10 cellular contexts compared by ENCODE assay signal in the genomic region with DNA sequence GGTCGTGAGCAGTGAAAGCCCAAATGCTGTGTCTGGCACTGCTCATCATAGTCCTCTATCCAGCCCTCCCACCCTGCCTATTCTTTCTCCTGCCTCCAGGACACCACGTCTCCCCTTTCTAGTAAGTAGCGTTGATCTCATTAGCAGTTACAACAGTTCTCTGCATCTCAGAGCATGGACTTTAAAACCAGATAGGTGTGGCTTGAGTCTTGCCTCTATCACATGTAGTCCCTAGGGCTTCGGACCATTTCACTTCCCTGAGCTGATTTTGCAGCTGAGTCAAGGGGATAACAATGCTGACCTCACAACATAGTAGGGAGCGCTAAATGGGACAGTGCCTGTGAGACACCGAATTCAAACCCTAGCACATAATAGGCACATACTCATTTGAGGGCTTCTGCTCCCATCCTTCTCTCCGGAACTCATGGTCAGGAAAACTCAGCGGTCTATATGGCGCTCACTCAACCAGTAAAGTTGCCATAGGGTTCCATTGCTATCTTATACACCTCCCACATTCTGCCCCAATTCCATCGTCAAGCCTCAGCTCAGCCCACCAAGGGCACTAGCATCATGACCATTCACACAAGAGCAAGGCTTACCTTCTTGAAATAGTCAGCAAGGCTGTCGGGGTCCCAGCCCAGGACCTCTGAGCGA. TPM values are rescaled to one million over a fixed set of nuclear protein-coding genes. Genes with fewer than 3 reads are reported as not detected.
DNase-seq lines count a peak whose midpoint lies in the region; ATAC-seq, FAIRE-seq and TF ChIP-seq lines count a peak whose summit lies in the region.
"Had no signal": no experiment of that assay in that cellular context is flagged by ENCODE, and none has a peak within 500 bp of the region (broad histone marks: within the 10 kb centered on the region; RNA-seq: fewer than 3 reads in every experiment).

No MANE protein-coding gene starts in this region.

- no peaks in the 10 kb centered on the region for H3K27me3 ChIP-seq in neuronal stem cell (ENCODE audit: control insufficient read depth in 3 of 3, insufficient read depth in 3 of 3, low read depth in 1 of 3, low read length in 3 of 3)

- H3K79me1 ChIP-seq in neuronal stem cell (ENCODE audit: low read depth, low read length), result no peaks in the 10 kb centered on the region

- POLR2A ChIA-PET in activated CD8-positive, alpha-beta T cell treated with anti-CD3 and anti-CD28 coated beads for 36 hours (lab: Charles Lee), result interaction anchor here (0.6 to 21.9 kb wide), 17 partner anchors 9 to 1717 kb away, joined by 3 to 470 read pairs (median 6); no protein-coding TSS in a partner anchor

- H3K18ac ChIP-seq in neuronal stem cell (ENCODE audit: low read length), result peak overlapping the region; percentile 40

- H2BK120ac ChIP-seq in neuronal stem cell (ENCODE audit: low read depth, low read length), result no peak overlapping the region

- peaks cover 53% of the 10 kb centered on the region for H3K4me1 Mint-ChIP-seq in activated CD8-positive, alpha-beta T cell treated with anti-CD3 and anti-CD28 coated beads for 36 hours (ENCODE audit: low read depth)

- ATAC-seq in HG02798 (IDR thresholded peaks at IDR 0.05; ENCODE audit: poor library complexity, unreplicated experiment), result peak; percentile 54
- ATAC-seq in activated CD8-positive, alpha-beta T cell treated with anti-CD3 and anti-CD28 coated beads for 36 hours, result peak; percentile 1

- TF ChIP-seq POLR2A in H54 (IDR thresholded peaks at IDR 0.05; ENCODE audit: low read depth, low read length), result no peak

- no peaks in the 10 kb centered on the region for H3K27me3 Mint-ChIP-seq in activated CD8-positive, alpha-beta T cell treated with anti-CD3 and anti-CD28 coated beads for 36 hours

- H2AFZ ChIP-seq in neuronal stem cell (ENCODE audit: low read length), result no peak overlapping the region

- H3K4me3 Mint-ChIP-seq in activated CD8-positive, alpha-beta T cell treated with anti-CD3 and anti-CD28 coated beads for 36 hours, result peak overlapping the region; percentile 97

- intact Hi-C loops in activated CD8-positive, alpha-beta T cell treated with anti-CD3 and anti-CD28 coated beads for 36 hours (cut with micrococcal nuclease), result loop anchor here (2.0 to 5.0 kb wide), 3 partner anchors 16 to 35 kb away; no protein-coding TSS in a partner anchor

- H3K27ac Mint-ChIP-seq in activated CD8-positive, alpha-beta T cell treated with anti-CD3 and anti-CD28 coated beads for 36 hours, result peak overlapping the region; percentile 96

- peaks cover 0 to 4% of the 10 kb centered on the region in 2 donors for H3K4me1 ChIP-seq in neuronal stem cell (ENCODE audit: control insufficient read depth in 2 of 2, insufficient read depth in 1 of 2, low read depth in 1 of 2, low read length in 2 of 2)

- H2AK5ac ChIP-seq in neuronal stem cell (ENCODE audit: low read depth, low read length), result no peak overlapping the region

- no peak for FAIRE-seq in H54 (lab: Jason Lieb, UNC)
- FAIRE-seq: A204.1 had no signal

- H3K4me3 ChIP-seq in neuronal stem cell (ENCODE audit: low read length in 2 of 2), result no peak overlapping the region

- DNase-seq in NCI-H82 (lab: John Stamatoyannopoulos, UW) (peak; percentile 2), NCI-H82 treated with DMSO at 0.1 percent for 48 hours (lab: John Stamatoyannopoulos, UW; ENCODE audit: unreplicated experiment) (no peak), neuronal stem cell (ENCODE audit: low spot score) (no peak), H54 (ENCODE audit: insufficient read length, low spot score) (no peak), SHP77 treated with DMSO at 0.1 percent for 48 hours (lab: John Stamatoyannopoulos, UW) (no peak)
- no peak for DNase-seq in activated CD8-positive, alpha-beta T cell treated with anti-CD3 and anti-CD28 coated beads for 36 hours
- no peak for DNase-seq in activated effector memory CD4-positive, alpha-beta T cell treated with Interleukin-2 at 50 U/mL for 16 hours

- no peaks in the 10 kb centered on the region for H3K9me3 Mint-ChIP-seq in activated CD8-positive, alpha-beta T cell treated with anti-CD3 and anti-CD28 coated beads for 36 hours

- H3K4ac ChIP-seq in neuronal stem cell (ENCODE audit: low read length), result no peak overlapping the region

- no peak overlapping the region for H3K23ac ChIP-seq in neuronal stem cell (ENCODE audit: low read depth, low read length, poor library complexity)

- no peak overlapping the region for H2BK12ac ChIP-seq in neuronal stem cell (ENCODE audit: low read length)

- H2BK5ac ChIP-seq in neuronal stem cell (ENCODE audit: low read length), result no peak overlapping the region

- H3K9ac ChIP-seq in neuronal stem cell (ENCODE audit: low read depth, low read length, poor library complexity), result no peak overlapping the region

- WGBS in neuronal stem cell (ENCODE audit: extremely low coverage in 2 of 2, insufficient read length in 2 of 2, insufficient replicate concordance in 1 of 2), 2 donors, result no CpG with 5 or more reads among the region's 12 CpGs

- H3K36me3 Mint-ChIP-seq in activated CD8-positive, alpha-beta T cell treated with anti-CD3 and anti-CD28 coated beads for 36 hours (ENCODE audit: low read depth), result peaks cover 53% of the 10 kb centered on the region

- no peak overlapping the region for H4K91ac ChIP-seq in neuronal stem cell (ENCODE audit: low read depth, low read length, poor library complexity)

- no peak overlapping the region for H3K14ac ChIP-seq in neuronal stem cell (ENCODE audit: low read length)

- peaks cover 0 to 2% of the 10 kb centered on the region in 2 donors for H3K9me3 ChIP-seq in neuronal stem cell (replicated peaks in 1 of 2; ENCODE audit: control insufficient read depth in 2 of 2, insufficient read depth in 1 of 2, low read depth in 1 of 2, low read length in 2 of 2)

- no peak overlapping the region for H4K8ac ChIP-seq in neuronal stem cell (ENCODE audit: low read depth, low read length)

- TF ChIP-seq CTCF in activated CD8-positive, alpha-beta T cell treated with anti-CD3 and anti-CD28 coated beads for 36 hours (IDR thresholded peaks at IDR 0.05), result no peak

- H2BK15ac ChIP-seq in neuronal stem cell (ENCODE audit: low read length), result no peak overlapping the region

- no peak overlapping the region for H3K27ac ChIP-seq in neuronal stem cell (replicated peaks; ENCODE audit: low read length)

- no peaks in the 10 kb centered on the region for H3K36me3 ChIP-seq in neuronal stem cell (replicated peaks in 1 of 2; ENCODE audit: control insufficient read depth in 2 of 2, insufficient read depth in 2 of 2, low read length in 2 of 2)

- CTCF ChIA-PET in activated CD8-positive, alpha-beta T cell treated with anti-CD3 and anti-CD28 coated beads for 36 hours (lab: Charles Lee), result interaction anchor here (1.5 to 19.3 kb wide), 12 partner anchors 7 to 71 kb away, joined by 5 to 204 read pairs (median 25); no protein-coding TSS in a partner anchor

- no peak overlapping the region for H3K4me2 ChIP-seq in neuronal stem cell (ENCODE audit: insufficient read depth, low read length, poor library complexity, severe bottlenecking)

RNA-seq across cellular contexts. Expression of a gene that starts 0.5 kb away (rescaled TPM):
- total RNA-seq in activated CD8-positive, alpha-beta T cell treated with anti-CD3 and anti-CD28 coated beads for 36 hours, result 100 to 1,000 TPM; 243 to 259 TPM
- 0.01 TPM for polyA plus RNA-seq in neuronal stem cell (2013, experiment 1 of 2)
- polyA plus RNA-seq in neuronal stem cell (2013, experiment 2 of 2), result 0.04 TPM
- total RNA-seq: fibroblast of villous mesenchyme had no signal
